ENCODE assay signal across 1 cellular context in genomic region chr11:33377852-33378385, GRCh38.
TF ChIP-seq lines count a peak whose summit lies in the region.

No MANE protein-coding gene starts in this region.

TF ChIP-seq in A549, 52 proteins besides CTCF, POLR2A, EP300 and RAD21 (continued from another document):
- TF ChIP-seq ATOH8 (CRISPR knock-in tag; IDR thresholded peaks at IDR 0.05; ENCODE audit: low read depth) (no peak), KDM5A (IDR thresholded peaks at IDR 0.05) (no peak)
